ENCODE assay signal across 12 cellular contexts in genomic region chr22:36317658-36318271, GRCh38.
DNase-seq lines count a peak whose midpoint lies in the region; ATAC-seq and TF ChIP-seq lines count a peak whose summit lies in the region.
"Had no signal": no experiment of that assay in that cellular context is flagged by ENCODE, and none has a peak within 500 bp of the region (broad histone marks: within the 10 kb centered on the region; RNA-seq: fewer than 3 reads in every experiment).

No MANE protein-coding gene starts in this region.

- POLR2A ChIA-PET in activated naive CD8-positive, alpha-beta T cell treated with anti-CD3 and anti-CD28 coated beads, Interleukin-2, amount 10 ng/mL, durations not matched to agents 7 days and 5 days (lab: Charles Lee) = interaction anchor here (0.5 to 1.5 kb wide), 3 partner anchors 60 to 153 kb away, joined by 3 read pairs; no protein-coding TSS in a partner anchor

- H3K4me1 ChIP-seq in thoracic aorta (ENCODE audit: control insufficient read depth in 1 of 2, low read depth in 2 of 2) (peaks cover 2 to 29% of the 10 kb centered on the region in 2 donors), colonic mucosa (no peaks in the 10 kb centered on the region)

- no peaks in the 10 kb centered on the region for H3K9me3 Mint-ChIP-seq in activated naive CD4-positive, alpha-beta T cell treated with anti-CD3 and anti-CD28 coated beads for 36 hours
- no peaks in the 10 kb centered on the region for H3K9me3 Mint-ChIP-seq in activated naive CD8-positive, alpha-beta T cell treated with anti-CD3 and anti-CD28 coated beads, Interleukin-2, amount 10 ng/mL, durations not matched to agents 7 days and 5 days
- no peaks in the 10 kb centered on the region for H3K9me3 Mint-ChIP-seq in memory B cell
- H3K9me3 Mint-ChIP-seq: nephron progenitor cell; T-helper 1 cell treated with Interleukin-12 subunit alpha and Interleukin-12 subunit beta and Interleukin-4 antibody, amounts not matched to agents 30 μg/mL and 1 μg/mL, for 36 hours had no signal

- no peak for DNase-seq in activated naive CD4-positive, alpha-beta T cell treated with anti-CD3 and anti-CD28 coated beads for 36 hours
- no peak for DNase-seq in activated naive CD4-positive, alpha-beta T cell (lab: John Stamatoyannopoulos, UW)
- DNase-seq in activated naive CD8-positive, alpha-beta T cell treated with anti-CD3 and anti-CD28 coated beads, Interleukin-2, amount 10 ng/mL, durations not matched to agents 7 days and 5 days = no peak
- DNase-seq in memory B cell (ENCODE audit: low spot score in 2 of 2) (no peak), thoracic aorta (ENCODE audit: low spot score) (no peak), colonic mucosa (no peak), SW480 (ENCODE audit: low spot score) (no peak)
- DNase-seq: activated CD8-positive, alpha-beta memory T cell treated with anti-CD3 and anti-CD28 coated beads for 24 hours; NCI-H1930; nephron progenitor cell had no signal

- H3K4me3 Mint-ChIP-seq in activated naive CD4-positive, alpha-beta T cell treated with anti-CD3 and anti-CD28 coated beads for 36 hours = no peak overlapping the region
- H3K4me3 Mint-ChIP-seq in activated naive CD8-positive, alpha-beta T cell treated with anti-CD3 and anti-CD28 coated beads, Interleukin-2, amount 10 ng/mL, durations not matched to agents 7 days and 5 days = no peak overlapping the region
- no peak overlapping the region for H3K4me3 Mint-ChIP-seq in memory B cell
- H3K4me3 Mint-ChIP-seq: nephron progenitor cell; T-helper 1 cell treated with Interleukin-12 subunit alpha and Interleukin-12 subunit beta and Interleukin-4 antibody, amounts not matched to agents 30 μg/mL and 1 μg/mL, for 36 hours had no signal

- H3K27ac Mint-ChIP-seq in activated naive CD4-positive, alpha-beta T cell treated with anti-CD3 and anti-CD28 coated beads for 36 hours = peak overlapping the region; percentile 46
- H3K27ac Mint-ChIP-seq in activated naive CD8-positive, alpha-beta T cell treated with anti-CD3 and anti-CD28 coated beads, Interleukin-2, amount 10 ng/mL, durations not matched to agents 7 days and 5 days = peak overlapping the region; percentile 2
- H3K27ac Mint-ChIP-seq in memory B cell = peak overlapping the region; percentile 14
- H3K27ac Mint-ChIP-seq: T-helper 1 cell treated with Interleukin-12 subunit alpha and Interleukin-12 subunit beta and Interleukin-4 antibody, amounts not matched to agents 30 μg/mL and 1 μg/mL, for 36 hours had no signal

- intact Hi-C loops in activated naive CD4-positive, alpha-beta T cell treated with anti-CD3 and anti-CD28 coated beads for 36 hours (cut with micrococcal nuclease) = no loop called here
- intact Hi-C loops in colonic mucosa (cut with DNase I) = no loop called here

- H3K36me3 ChIP-seq in thoracic aorta (peaks cover 94% of the 10 kb centered on the region), colonic mucosa (peaks cover 67% of the 10 kb centered on the region)

- H3K27ac ChIP-seq in thoracic aorta (peak overlapping the region; percentile 99 to 100), colonic mucosa (no peak overlapping the region)

- CTCF ChIA-PET in activated naive CD4-positive, alpha-beta T cell treated with anti-CD3 and anti-CD28 coated beads for 36 hours (lab: Charles Lee) = interaction anchor here (0.9 to 1.0 kb wide), 2 partner anchors 21 to 38 kb away, joined by 3 read pairs; no protein-coding TSS in a partner anchor

- no peaks in the 10 kb centered on the region for H3K27me3 ChIP-seq in thoracic aorta (replicated peaks; ENCODE audit: insufficient read depth)
- H3K27me3 ChIP-seq in colonic mucosa = no peaks in the 10 kb centered on the region

- H3K9ac ChIP-seq in colonic mucosa (ENCODE audit: low read depth in 2 of 2, low read length in 2 of 2) = no peak overlapping the region

- H3K27me3 Mint-ChIP-seq in activated naive CD4-positive, alpha-beta T cell treated with anti-CD3 and anti-CD28 coated beads for 36 hours (ENCODE audit: low read depth) = no peaks in the 10 kb centered on the region
- H3K27me3 Mint-ChIP-seq in activated naive CD8-positive, alpha-beta T cell treated with anti-CD3 and anti-CD28 coated beads, Interleukin-2, amount 10 ng/mL, durations not matched to agents 7 days and 5 days = no peaks in the 10 kb centered on the region
- no peaks in the 10 kb centered on the region for H3K27me3 Mint-ChIP-seq in memory B cell

- H3K9me3 ChIP-seq in thoracic aorta = no peaks in the 10 kb centered on the region
- no peaks in the 10 kb centered on the region for H3K9me3 ChIP-seq in colonic mucosa

- TF ChIP-seq CTCF in thoracic aorta (IDR thresholded peaks at IDR 0.05) (no peak), colonic mucosa (IDR thresholded peaks at IDR 0.05) (no peak)

- H3K36me3 Mint-ChIP-seq in activated naive CD4-positive, alpha-beta T cell treated with anti-CD3 and anti-CD28 coated beads for 36 hours (ENCODE audit: low read depth) = peaks cover 65% of the 10 kb centered on the region
- H3K36me3 Mint-ChIP-seq in activated naive CD8-positive, alpha-beta T cell treated with anti-CD3 and anti-CD28 coated beads, Interleukin-2, amount 10 ng/mL, durations not matched to agents 7 days and 5 days = peaks cover 30% of the 10 kb centered on the region
- H3K36me3 Mint-ChIP-seq in memory B cell = peaks cover 26% of the 10 kb centered on the region

- ATAC-seq in activated naive CD8-positive, alpha-beta T cell treated with anti-CD3 and anti-CD28 coated beads, Interleukin-2, amount 10 ng/mL, durations not matched to agents 7 days and 5 days (ENCODE audit: low read depth) = no peak
- no peak for ATAC-seq in memory B cell (ENCODE audit: low read depth)
- ATAC-seq in thoracic aorta (ENCODE audit: insufficient number of reproducible peaks, low FRiP score, low read depth) = no peak
- ATAC-seq in HG03039 (IDR thresholded peaks at IDR 0.05; ENCODE audit: unreplicated experiment) = no peak

- no peaks in the 10 kb centered on the region for H3K4me1 Mint-ChIP-seq in activated naive CD4-positive, alpha-beta T cell treated with anti-CD3 and anti-CD28 coated beads for 36 hours (ENCODE audit: low read depth)
- peaks cover 1% of the 10 kb centered on the region for H3K4me1 Mint-ChIP-seq in activated naive CD8-positive, alpha-beta T cell treated with anti-CD3 and anti-CD28 coated beads, Interleukin-2, amount 10 ng/mL, durations not matched to agents 7 days and 5 days
- H3K4me1 Mint-ChIP-seq in memory B cell = peaks cover 8% of the 10 kb centered on the region
- H3K4me1 Mint-ChIP-seq: nephron progenitor cell had no signal

- no peak overlapping the region for H3K4me3 ChIP-seq in thoracic aorta
- no peak overlapping the region for H3K4me3 ChIP-seq in colonic mucosa
